In the genomic region with DNA sequence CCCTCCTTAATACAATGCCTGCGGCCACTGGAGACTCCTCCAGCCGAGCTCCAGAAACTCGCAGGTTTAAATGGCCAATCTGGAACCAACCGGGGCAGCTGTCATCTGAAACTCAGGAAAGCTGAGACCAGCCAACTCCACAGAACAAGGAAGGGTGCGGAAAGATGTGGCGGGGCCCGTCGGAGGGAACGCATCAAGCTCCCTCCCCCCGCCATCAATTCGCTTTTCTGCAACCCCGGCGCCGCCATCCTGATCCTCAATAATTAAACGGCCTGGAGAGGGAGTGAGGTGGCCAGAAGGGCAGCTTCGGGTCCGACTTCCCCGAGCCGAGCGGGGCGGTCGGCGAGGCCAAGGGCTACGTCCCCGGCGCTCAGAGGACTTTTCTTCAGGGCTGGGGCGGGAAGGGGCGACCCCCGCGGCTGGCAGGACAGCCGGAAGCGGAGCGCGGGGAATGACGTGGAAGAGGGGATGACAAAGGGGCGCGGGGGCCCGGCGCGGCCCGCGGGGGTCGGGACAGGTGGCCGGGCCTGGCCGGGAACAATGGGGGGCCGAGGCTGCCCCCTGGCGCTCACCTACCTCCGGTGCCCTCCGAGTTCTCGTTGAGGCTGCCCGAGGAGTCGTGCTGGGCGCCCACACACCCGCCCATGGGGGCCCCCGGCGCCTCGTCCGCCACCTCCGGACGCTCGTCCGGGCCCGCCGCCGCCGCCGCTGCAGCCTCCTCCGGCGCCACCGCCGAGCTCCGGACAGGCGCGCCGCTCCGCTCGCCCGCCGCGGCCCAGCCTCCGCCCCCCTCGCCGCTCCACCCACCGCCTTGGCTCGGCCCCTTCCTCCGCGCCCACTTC, we compare ENCODE assay signal across 8 cellular contexts. TPM values are rescaled to one million over a fixed set of nuclear protein-coding genes. Genes with fewer than 3 reads are reported as not detected.
DNase-seq lines count a peak whose midpoint lies in the region; ATAC-seq and TF ChIP-seq lines count a peak whose summit lies in the region.

A gene with protein sequence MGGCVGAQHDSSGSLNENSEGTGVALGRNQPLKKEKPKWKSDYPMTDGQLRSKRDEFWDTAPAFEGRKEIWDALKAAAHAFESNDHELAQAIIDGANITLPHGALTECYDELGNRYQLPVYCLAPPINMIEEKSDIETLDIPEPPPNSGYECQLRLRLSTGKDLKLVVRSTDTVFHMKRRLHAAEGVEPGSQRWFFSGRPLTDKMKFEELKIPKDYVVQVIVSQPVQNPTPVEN (minus strand): TSS at position 745 of the 842 bp plus-strand sequence. CDS start 99 bp downstream, at position 646.

- peak within 1 kb of the TSS; percentile 95 for H3K27ac Mint-ChIP-seq in GM23338

- H4K20me1 ChIP-seq in GM23338 (replicated peaks; ENCODE audit: insufficient read depth), result peaks cover 38% of the 10 kb centered on the region
- 0 out of 2 replicates have a peak, but pooled peaks cover 7% of the 10 kb centered on the region for H4K20me1 ChIP-seq in SU-DHL-6 (ENCODE audit: low read depth, low read length)

- H2AFZ ChIP-seq in GM23338 (peak within 1 kb of the TSS; percentile 21; the same call in 1 of the 2 replicates), SU-DHL-6 (ENCODE audit: low read depth, low read length, severe bottlenecking) (peak within 1 kb of the TSS; percentile 77)

- H3K27ac ChIP-seq in GM23338 (ENCODE audit: low read depth), result peak within 1 kb of the TSS; percentile 96
- H3K27ac ChIP-seq in SU-DHL-6 (ENCODE audit: low read depth, low read length), result peak within 1 kb of the TSS; percentile 72
- peak within 1 kb of the TSS; percentile 97 for H3K27ac ChIP-seq in left ventricle myocardium inferior (replicated peaks)
- H3K27ac ChIP-seq in prostate gland, result peak within 1 kb of the TSS; percentile 93

- H3K36me3 Mint-ChIP-seq in GM23338 (ENCODE audit: low read depth), result peaks cover 3% of the 10 kb centered on the region; the same call in 2 of the 3 replicates

- H3K4me3 Mint-ChIP-seq in GM23338, result peak within 1 kb of the TSS; percentile 98

- intact Hi-C loops in left ventricle myocardium inferior (cut with micrococcal nuclease) (loop anchor here (10.0 kb wide), 1 partner anchor 178 kb away; no protein-coding TSS in a partner anchor), prostate gland (cut with DNase I) (loop anchor here (5.0 to 10.0 kb wide), 2 partner anchors 96 to 172 kb away; a partner anchor contains a TSS)

- H3K27me3 ChIP-seq in GM23338 (ENCODE audit: insufficient read depth) (no peaks in the 10 kb centered on the region), SU-DHL-6 (ENCODE audit: low read length) (no peaks in the 10 kb centered on the region), left ventricle myocardium inferior (ENCODE audit: low read depth) (no peaks in the 10 kb centered on the region), prostate gland (replicated peaks; ENCODE audit: insufficient read depth) (no peaks in the 10 kb centered on the region)

- peak; percentile 72 for ATAC-seq in GM23338

- peak within 1 kb of the TSS; percentile 95 for H3K4me3 ChIP-seq in GM23338
- peak within 1 kb of the TSS; percentile 100 for H3K4me3 ChIP-seq in SU-DHL-6 (ENCODE audit: insufficient read depth, low read length, poor library complexity, severe bottlenecking)
- H3K4me3 ChIP-seq in left ventricle myocardium inferior, result peak within 1 kb of the TSS; percentile 99
- H3K4me3 ChIP-seq in prostate gland, result peak within 1 kb of the TSS; percentile 82 to 97

- H3K9me2 ChIP-seq in GM23338 (ENCODE audit: insufficient read depth) (no peaks in the 10 kb centered on the region), SU-DHL-6 (replicated peaks; ENCODE audit: insufficient read depth, low read length) (no peaks in the 10 kb centered on the region)

- TF ChIP-seq CTCF in GM23338 (conservative IDR thresholded peaks at IDR 0.05; ENCODE audit: low read depth in 2 of 2) (peak; percentile 30 to 50; a peak in 3 of 4 replicates), SU-DHL-6 (IDR thresholded peaks at IDR 0.05; ENCODE audit: insufficient read depth, low read length, poor library complexity, severe bottlenecking) (peak; percentile 25), left ventricle myocardium inferior (IDR thresholded peaks at IDR 0.05; ENCODE audit: borderline replicate concordance) (peak; percentile 67), prostate gland (IDR thresholded peaks at IDR 0.05) (peak; percentile 31 to 63 (median 44))

- no peaks in the 10 kb centered on the region for H3K9me3 ChIP-seq in SU-DHL-6 (ENCODE audit: insufficient read depth, low read length)
- no peaks in the 10 kb centered on the region for H3K9me3 ChIP-seq in left ventricle myocardium inferior (replicated peaks)
- no peaks in the 10 kb centered on the region for H3K9me3 ChIP-seq in prostate gland

- H3K79me2 ChIP-seq in GM23338 (replicated peaks; ENCODE audit: insufficient read depth), result peaks cover 50% of the 10 kb centered on the region
- H3K79me2 ChIP-seq in SU-DHL-6 (ENCODE audit: insufficient read depth, low read length), result peaks cover 51% of the 10 kb centered on the region

- no peaks in the 10 kb centered on the region for H3K9me3 Mint-ChIP-seq in GM23338

- no peaks in the 10 kb centered on the region for H3K36me3 ChIP-seq in GM23338 (ENCODE audit: insufficient read depth)
- no peaks in the 10 kb centered on the region for H3K36me3 ChIP-seq in SU-DHL-6 (ENCODE audit: low read length)
- no peaks in the 10 kb centered on the region for H3K36me3 ChIP-seq in left ventricle myocardium inferior
- no peaks in the 10 kb centered on the region for H3K36me3 ChIP-seq in prostate gland

- 0% methylated on average over 27 of the region's 87 CpGs for WGBS in prostate gland

- DNase-seq in GM03348 (ENCODE audit: low spot score) (peak; percentile 95), GM23338 (ENCODE audit: low spot score) (peak; percentile 86), Kasumi-1 (lab: John Stamatoyannopoulos, UW) (peak; percentile 60 to 70), amniotic stem cell (lab: John Stamatoyannopoulos, UW) (peak; percentile 73), left ventricle myocardium inferior (peak; percentile 88), prostate gland (ENCODE audit: low spot score) (peak; percentile 78), ureter (ENCODE audit: low spot score) (peak; percentile 88)

- H3F3A ChIP-seq in GM23338 (replicated peaks; ENCODE audit: low read depth) (peaks cover 6% of the 10 kb centered on the region; the same call in 1 of the 2 replicates), SU-DHL-6 (ENCODE audit: insufficient read depth) (peaks cover 19% of the 10 kb centered on the region; the same call in 1 of the 2 replicates)

- peak within 1 kb of the TSS; percentile 99 for H3K9ac ChIP-seq in SU-DHL-6 (ENCODE audit: low read length)

- H3K4me2 ChIP-seq in GM23338 (peak within 1 kb of the TSS; percentile 91), SU-DHL-6 (ENCODE audit: low read depth, low read length, poor library complexity, severe bottlenecking) (peak within 1 kb of the TSS; percentile 88)

- H3K4me1 ChIP-seq in GM23338 (ENCODE audit: insufficient read depth) (peaks cover 31% of the 10 kb centered on the region), left ventricle myocardium inferior (peaks cover 50% of the 10 kb centered on the region), prostate gland (replicated peaks) (peaks cover 4% of the 10 kb centered on the region)

- TF ChIP-seq POLR2A in prostate gland (IDR thresholded peaks at IDR 0.05), result peak; percentile 27

- H3K27me3 Mint-ChIP-seq in GM23338 (ENCODE audit: insufficient read depth, low read depth, poor library complexity), result peaks cover 18% of the 10 kb centered on the region

- H3K4me1 Mint-ChIP-seq in GM23338, result peaks cover 26% of the 10 kb centered on the region

TF ChIP-seq in GM23338, 12 proteins besides CTCF, POLR2A, EP300 and RAD21:
- TF ChIP-seq EZH2phosphoT487 (IDR thresholded peaks at IDR 0.05; ENCODE audit: unreplicated experiment) (no peak), CREB1 (CRISPR knock-in tag; IDR thresholded peaks at IDR 0.05; ENCODE audit: low read depth) (peak; percentile 79), POLR2AphosphoS5 (IDR thresholded peaks at IDR 0.05; ENCODE audit: low read depth) (peak; percentile 33; the same call in 1 of the 2 replicates)

RNA-seq across cellular contexts. Expression of the gene that starts here (rescaled TPM):
- 44.2 and 46.3 TPM in 2 replicates for total RNA-seq in GM23338 (2014; rRNA removed; shearing (Covaris generic))
- polyA plus RNA-seq in GM23338 (2016; fragmentation: Nextera tagmentation; extraction: Ambion mirVana), result 15.5 and 17.9 TPM in 2 replicates
- total RNA-seq in left ventricle myocardium inferior, result 7.6 TPM
- 10 to 100 TPM; 14.3 to 28.2 TPM for total RNA-seq in prostate gland
- total RNA-seq in ureter, result 14.6 TPM

Comparison
In these comparisons a context has a peak if more than half of its experiments do, and no peak if none do; other contexts are left out.
1. Peak in every context shown above with its lines: DNase-seq, ATAC-seq, H3K4me3 ChIP-seq and H3K27ac ChIP-seq.